23 cellular contexts compared by ENCODE assay signal in the genomic region with DNA sequence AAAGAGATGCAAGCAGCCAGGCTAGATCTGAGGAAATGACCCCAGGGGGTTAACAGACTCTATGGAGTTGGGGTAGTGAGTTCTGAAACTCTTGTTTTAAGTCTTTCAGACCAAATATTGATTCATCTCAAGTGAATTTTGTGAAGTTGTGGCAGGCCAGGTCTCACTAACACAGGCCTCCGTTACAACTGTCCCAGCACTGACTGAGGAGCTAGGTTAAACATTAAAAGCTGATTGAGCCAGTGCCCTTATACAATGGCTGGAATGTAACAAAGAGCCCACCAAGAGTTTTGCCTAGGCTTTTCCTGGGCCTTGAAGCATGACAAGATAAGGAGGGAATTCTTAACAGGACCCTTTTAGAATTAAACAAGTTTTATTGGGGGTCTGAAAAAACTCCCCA.
"Had no signal": no experiment of that assay in that cellular context is flagged by ENCODE, and none has a peak within 500 bp of the region (broad histone marks: within the 10 kb centered on the region; RNA-seq: fewer than 3 reads in every experiment).

No MANE protein-coding gene starts in this region.

- H3K4me1 ChIP-seq: heart right ventricle, spleen, tibial artery, upper lobe of right lung, vagina had no signal

- H3K4me1 Mint-ChIP-seq: stimulated activated memory B cell treated with anti-CD40 and anti-IgM and Interleukin-4, amounts not matched to agents 10 μg/mL and 1 μg/mL and 100 μg/mL, for 72 hours had no signal

- H3K27me3 ChIP-seq: dorsolateral prefrontal cortex, ovary, spleen, tibial artery, upper lobe of right lung, vagina had no signal

- H3K36me3 ChIP-seq: heart right ventricle, ovary, spleen, tibial artery, upper lobe of right lung, vagina had no signal

- DNase-seq: central memory CD4-positive, alpha-beta T cell; dorsolateral prefrontal cortex; effector CD8-positive, alpha-beta T cell; foreskin melanocyte; heart right ventricle; hypothalamus; left cardiac atrium; left ventricle myocardium superior; naive thymus-derived CD4-positive, alpha-beta T cell; nucleus accumbens; ovary; spleen; stimulated activated CD4-positive, alpha-beta T cell treated with anti-CD3 and anti-CD28 coated beads, Interleukin-15, amount 100 ng/mL, for 24 hours; stimulated activated CD4-positive, alpha-beta T cell treated with anti-CD3 and anti-CD28 coated beads, Interleukin-1b, Interleukin-23, amount 100 ng/mL, for 48 hours; stimulated activated CD4-positive, alpha-beta T cell treated with anti-CD3 and anti-CD28 coated beads, Interleukin-4, amount 100 ng/mL, for 24 hours; tibial artery; upper lobe of right lung had no signal

- H3K9me3 ChIP-seq: heart right ventricle, ovary, tibial artery, upper lobe of right lung, vagina had no signal

- H3K36me3 Mint-ChIP-seq: stimulated activated memory B cell treated with anti-CD40 and anti-IgM and Interleukin-4, amounts not matched to agents 10 μg/mL and 1 μg/mL and 100 μg/mL, for 72 hours had no signal

- H3K27ac Mint-ChIP-seq: naive thymus-derived CD4-positive, alpha-beta T cell; stimulated activated memory B cell treated with anti-CD40 and anti-IgM and Interleukin-4, amounts not matched to agents 10 μg/mL and 1 μg/mL and 100 μg/mL, for 72 hours; stimulated activated naive CD8-positive, alpha-beta T cell treated with anti-CD3 and anti-CD28 coated beads, Interleukin-15, Interleukin-2, amounts not matched to agents 100 ng/mL and 50 ng/mL, for 24 hours had no signal

- H3K27ac ChIP-seq: coronary artery, dorsolateral prefrontal cortex, epithelial cell of prostate, heart right ventricle, ovary, spleen, tibial artery, upper lobe of right lung, vagina had no signal

- H3K4me3 ChIP-seq: coronary artery, dorsolateral prefrontal cortex, heart right ventricle, lung, ovary, spleen, tibial artery, upper lobe of right lung, vagina had no signal

- H3K4me3 Mint-ChIP-seq: naive thymus-derived CD4-positive, alpha-beta T cell; stimulated activated memory B cell treated with anti-CD40 and anti-IgM and Interleukin-4, amounts not matched to agents 10 μg/mL and 1 μg/mL and 100 μg/mL, for 72 hours; stimulated activated naive CD8-positive, alpha-beta T cell treated with anti-CD3 and anti-CD28 coated beads, Interleukin-15, Interleukin-2, amounts not matched to agents 100 ng/mL and 50 ng/mL, for 24 hours had no signal
